In genomic region chr7:112789824-112790650, GRCh38 we compare ENCODE assay signal across 8 cellular contexts. TPM values are rescaled to one million over a fixed set of nuclear protein-coding genes. Genes with fewer than 3 reads are reported as not detected.
DNase-seq lines count a peak whose midpoint lies in the region; ATAC-seq and TF ChIP-seq lines count a peak whose summit lies in the region.

TMEM168 (minus strand) TSS chr7:112790393; CDS start chr7:112784825, 5,568 bp downstream.

- DNase-seq in EL: peak; percentile 80
- DNase-seq in GM23338 (ENCODE audit: low spot score): peak; percentile 91
- peak; percentile 81 for DNase-seq in LHCN-M2 (ENCODE audit: low read depth)
- DNase-seq in SIG-M5 (lab: John Stamatoyannopoulos, UW): peak; percentile 46
- peak; percentile 76 for DNase-seq in activated gamma-delta T cell (lab: John Stamatoyannopoulos, UW)
- peak; percentile 78 for DNase-seq in fibroblast of villous mesenchyme (ENCODE audit: low read depth)
- DNase-seq in stimulated activated naive CD8-positive, alpha-beta T cell treated with anti-CD3 and anti-CD28 coated beads, Interleukin-15, amount 100 ng/mL, for 72 hours: peak; percentile 86 to 89

- no peaks in the 10 kb centered on the region for H3K9me3 Mint-ChIP-seq in GM23338
- peaks cover 0 to 5% of the 10 kb centered on the region in 2 donors for H3K9me3 Mint-ChIP-seq in stimulated activated naive CD8-positive, alpha-beta T cell treated with anti-CD3 and anti-CD28 coated beads, Interleukin-15, amount 100 ng/mL, for 72 hours

- H4K20me1 ChIP-seq in GM23338 (replicated peaks; ENCODE audit: insufficient read depth) (peaks cover 4% of the 10 kb centered on the region; the same call in 1 of the 2 replicates), neural cell (ENCODE audit: insufficient read depth) (no peaks in the 10 kb centered on the region)

- H3K4me2 ChIP-seq in GM23338 (peak within 1 kb of the TSS; percentile 90), neural cell (ENCODE audit: low read length) (peak within 1 kb of the TSS; percentile 27)

- H3F3A ChIP-seq in GM23338 (replicated peaks; ENCODE audit: low read depth): peaks cover 4% of the 10 kb centered on the region; the same call in 1 of the 2 replicates
- no peaks in the 10 kb centered on the region for H3F3A ChIP-seq in neural cell (ENCODE audit: insufficient read depth, low read length, poor library complexity, severe bottlenecking)

- peak within 1 kb of the TSS; percentile 89 for H3K27ac Mint-ChIP-seq in GM23338
- peak within 1 kb of the TSS; percentile 96 to 98 for H3K27ac Mint-ChIP-seq in stimulated activated naive CD8-positive, alpha-beta T cell treated with anti-CD3 and anti-CD28 coated beads, Interleukin-15, amount 100 ng/mL, for 72 hours

- H3K27ac ChIP-seq in GM23338 (ENCODE audit: low read depth) (peak within 1 kb of the TSS; percentile 90), neural cell (ENCODE audit: low read length) (peak within 1 kb of the TSS; percentile 37)

- H3K9me2 ChIP-seq in GM23338 (ENCODE audit: insufficient read depth): 0 out of 2 replicates have a peak, but pooled peaks cover 3% of the 10 kb centered on the region
- no peaks in the 10 kb centered on the region for H3K9me2 ChIP-seq in neural cell (ENCODE audit: insufficient read depth, low read length)

- peak; percentile 33 for TF ChIP-seq RAD21 in neural cell (conservative IDR thresholded peaks at IDR 0.05)

- peaks cover 15% of the 10 kb centered on the region for H3K4me1 ChIP-seq in GM23338 (ENCODE audit: insufficient read depth)

- peaks cover 1% of the 10 kb centered on the region for H3K27me3 Mint-ChIP-seq in GM23338 (ENCODE audit: insufficient read depth, low read depth, poor library complexity)
- H3K27me3 Mint-ChIP-seq in stimulated activated naive CD8-positive, alpha-beta T cell treated with anti-CD3 and anti-CD28 coated beads, Interleukin-15, amount 100 ng/mL, for 72 hours: no peaks in the 10 kb centered on the region

- peak within 1 kb of the TSS; percentile 62 for H3K9ac ChIP-seq in neural cell (ENCODE audit: low read length)

- TF ChIP-seq CTCF in GM23338 (conservative IDR thresholded peaks at IDR 0.05; ENCODE audit: low read depth in 2 of 2) (no peak), fibroblast of villous mesenchyme (IDR thresholded peaks at IDR 0.05; ENCODE audit: insufficient read depth, low read depth, low read length) (no peak), neural cell (IDR thresholded peaks at IDR 0.05; ENCODE audit: poor library complexity, severe bottlenecking) (no peak)

- H3K36me3 Mint-ChIP-seq in GM23338 (ENCODE audit: low read depth): no peaks in the 10 kb centered on the region; the same call in 2 of the 3 replicates

- H3K27me3 ChIP-seq in GM23338 (ENCODE audit: insufficient read depth) (no peaks in the 10 kb centered on the region), neural cell (ENCODE audit: insufficient read depth, low read depth, low read length) (no peaks in the 10 kb centered on the region)

- peak within 1 kb of the TSS; percentile 94 for H3K4me3 Mint-ChIP-seq in GM23338
- peak within 1 kb of the TSS; percentile 91 to 97 for H3K4me3 Mint-ChIP-seq in stimulated activated naive CD8-positive, alpha-beta T cell treated with anti-CD3 and anti-CD28 coated beads, Interleukin-15, amount 100 ng/mL, for 72 hours

- peak; percentile 97 for ATAC-seq in GM23338
- peak; percentile 89 for ATAC-seq in stimulated activated naive CD8-positive, alpha-beta T cell treated with anti-CD3 and anti-CD28 coated beads, Interleukin-15, amount 100 ng/mL, for 72 hours

- peak within 1 kb of the TSS; percentile 99 for H2AFZ ChIP-seq in GM23338
- H2AFZ ChIP-seq in neural cell (ENCODE audit: low read depth, low read length): peak within 1 kb of the TSS; percentile 67

- H3K4me3 ChIP-seq in GM23338 (peak within 1 kb of the TSS; percentile 77), fibroblast of villous mesenchyme (ENCODE audit: low read depth, low read length) (peak within 1 kb of the TSS; percentile 95), neural cell (ENCODE audit: low read length) (peak within 1 kb of the TSS; percentile 75)

- no peaks in the 10 kb centered on the region for H3K9me3 ChIP-seq in neural cell (ENCODE audit: low read length)

- H3K79me2 ChIP-seq in GM23338 (replicated peaks; ENCODE audit: insufficient read depth) (peaks cover 27% of the 10 kb centered on the region), neural cell (replicated peaks; ENCODE audit: insufficient read depth, low read length) (no peaks in the 10 kb centered on the region)

- TF ChIP-seq EP300 in neural cell (conservative IDR thresholded peaks at IDR 0.05; ENCODE audit: poor library complexity, severe bottlenecking): no peak

- peaks cover 20% of the 10 kb centered on the region for H3K4me1 Mint-ChIP-seq in GM23338
- peaks cover 47% of the 10 kb centered on the region for H3K4me1 Mint-ChIP-seq in stimulated activated naive CD8-positive, alpha-beta T cell treated with anti-CD3 and anti-CD28 coated beads, Interleukin-15, amount 100 ng/mL, for 72 hours

- H3K36me3 ChIP-seq in GM23338 (ENCODE audit: insufficient read depth) (no peaks in the 10 kb centered on the region), neural cell (ENCODE audit: insufficient read depth, low read length) (no peaks in the 10 kb centered on the region)

TF ChIP-seq in GM23338, 12 proteins besides CTCF, POLR2A, EP300 and RAD21 (continues in another document):
- TF ChIP-seq NANOG (IDR thresholded peaks at IDR 0.05; ENCODE audit: borderline replicate concordance) (no peak), EZH2 (IDR thresholded peaks at IDR 0.05; ENCODE audit: low read depth, unreplicated experiment) (no peak), REST (IDR thresholded peaks at IDR 0.05; ENCODE audit: unreplicated experiment) (no peak), POLR2AphosphoS5 (IDR thresholded peaks at IDR 0.05; ENCODE audit: low read depth) (peak; percentile 83), ZNF331 (CRISPR knock-in tag; IDR thresholded peaks at IDR 0.05; ENCODE audit: low read depth) (no peak)

TF ChIP-seq in neural cell, 6 proteins besides CTCF, POLR2A, EP300 and RAD21:
- TF ChIP-seq TAF1 (IDR thresholded peaks at IDR 0.05; ENCODE audit: low read depth): peak; percentile 26
- TF ChIP-seq SMC3 (conservative IDR thresholded peaks at IDR 0.05; ENCODE audit: poor library complexity): peak; percentile 60
- TF ChIP-seq MXI1 (conservative IDR thresholded peaks at IDR 0.05; ENCODE audit: poor library complexity, severe bottlenecking): peak; percentile 57
- TF ChIP-seq POLR2AphosphoS5 (IDR thresholded peaks at IDR 0.05): no peak
- TF ChIP-seq REST (IDR thresholded peaks at IDR 0.05; ENCODE audit: borderline replicate concordance): peak; percentile 21
- TF ChIP-seq EZH2 (IDR thresholded peaks at IDR 0.05; ENCODE audit: borderline replicate concordance, insufficient read depth, low read length, poor library complexity, severe bottlenecking): no peak

RNA-seq across cellular contexts. Expression of gene TMEM168, which starts in this region (rescaled TPM):
- 14.8 and 16.2 TPM in 2 replicates for total RNA-seq in GM23338 (2014; rRNA removed; shearing (Covaris generic))
- 4.0 and 5.2 TPM in 2 replicates for polyA plus RNA-seq in GM23338 (2016; fragmentation: Nextera tagmentation; extraction: Ambion mirVana)
- 13.7 and 18.9 TPM in 2 replicates for total RNA-seq in LHCN-M2 (2014; rRNA removed)
- 8.2 TPM for polyA plus RNA-seq in LHCN-M2 (2012)
- total RNA-seq in fibroblast of villous mesenchyme: 14.5 and 21.2 TPM in 2 replicates
- 21.9 and 24.0 TPM in 2 replicates for polyA plus RNA-seq in neural cell
- 22.9 and 28.8 TPM in 2 replicates for polyA minus RNA-seq in neural cell

Comparison
In these comparisons a context has a peak if more than half of its experiments do, and no peak if none do; other contexts are left out.
1. Peak in every context shown above with its lines: DNase-seq, ATAC-seq, H3K4me3 ChIP-seq and H3K27ac ChIP-seq.